In genomic region chr22:46788426-46789168, GRCh38 we compare ENCODE assay signal across 1 cellular context.
TF ChIP-seq lines count a peak whose summit lies in the region.

No MANE protein-coding gene starts in this region.

TF ChIP-seq in WTC11, 78 proteins besides CTCF, POLR2A, EP300 and RAD21 (continued from another document):
- TF ChIP-seq ZNF425 (CRISPR knock-in tag; conservative IDR thresholded peaks at IDR 0.05): no peak
